ENCODE assay signal across 19 cellular contexts in the genomic region with DNA sequence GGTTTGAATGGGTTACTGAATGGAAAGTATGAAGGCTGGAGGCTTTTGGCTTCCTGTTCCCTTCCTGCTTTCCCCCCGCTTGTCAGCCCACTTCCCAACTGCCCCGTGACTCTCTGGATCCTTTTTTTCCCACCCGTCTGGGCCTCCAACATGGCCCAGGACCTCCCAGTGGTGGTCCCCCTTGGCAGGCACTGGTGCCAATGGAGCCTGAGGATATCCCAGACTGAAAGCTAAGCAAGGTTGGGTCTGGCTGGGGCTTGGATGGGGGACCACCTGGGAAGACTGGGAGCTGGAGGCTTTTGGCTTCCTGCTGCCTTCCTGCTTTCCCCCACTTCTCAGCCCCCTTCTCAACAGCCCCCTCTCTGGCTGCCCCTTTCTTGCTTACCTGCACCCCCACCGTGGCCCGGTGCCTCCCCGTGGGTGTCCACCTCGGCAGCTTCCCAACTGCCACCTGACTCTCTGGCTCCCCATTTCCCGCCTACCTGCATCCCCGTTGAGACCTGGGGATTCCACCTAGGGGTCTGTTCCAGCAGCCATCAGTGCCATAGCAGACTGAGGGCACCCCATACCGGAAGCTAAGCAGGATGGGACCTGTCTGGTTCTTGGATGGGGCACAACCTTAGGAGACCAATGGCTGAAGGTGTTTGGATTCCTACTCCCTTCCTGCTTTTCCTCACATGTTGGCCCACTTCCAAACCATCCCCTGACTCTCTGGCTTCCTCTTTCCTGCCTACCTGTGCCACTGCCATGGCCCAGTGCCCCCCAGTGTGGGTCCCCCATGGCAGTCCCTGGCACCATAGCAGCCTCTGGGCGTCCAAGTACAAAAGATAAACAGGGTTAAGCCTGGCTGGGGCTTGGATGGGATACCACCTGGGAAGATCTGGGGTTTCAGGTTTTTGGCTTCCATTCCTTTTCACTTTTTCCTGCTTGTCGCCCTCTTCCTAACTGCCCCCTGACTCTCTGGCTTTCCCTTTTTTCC.
"Had no signal": no experiment of that assay in that cellular context is flagged by ENCODE, and none has a peak within 500 bp of the region (broad histone marks: within the 10 kb centered on the region; RNA-seq: fewer than 3 reads in every experiment).

No MANE protein-coding gene starts in this region.

- H3K27ac ChIP-seq: gastrocnemius medialis, heart right ventricle, neutrophil, pancreas, prostate gland, testis, tibial nerve had no signal

- H3K9me3 ChIP-seq: gastrocnemius medialis, pancreas, prostate gland, testis had no signal

- H3K4me1 Mint-ChIP-seq: stimulated activated naive B cell treated with anti-CD40 and anti-IgM and Interleukin-4, amounts not matched to agents 10 μg/mL and 1 μg/mL and 100 μg/mL, for 72 hours; stimulated activated naive CD8-positive, alpha-beta T cell treated with anti-CD3 and anti-CD28 coated beads, Interleukin-15, amount 100 ng/mL, for 72 hours had no signal

- H3K4me3 ChIP-seq: gastrocnemius medialis, heart right ventricle, mucosa of descending colon, pancreas, prostate gland, testis, tibial nerve had no signal

- H3K36me3 ChIP-seq: gastrocnemius medialis, heart right ventricle, neutrophil, pancreas, prostate gland, tibial nerve had no signal

- H3K4me1 ChIP-seq: gastrocnemius medialis, heart right ventricle, pancreas, prostate gland, testis, tibial nerve had no signal

- H3K27me3 ChIP-seq: gastrocnemius medialis, heart right ventricle, neutrophil, pancreas, testis, tibial nerve had no signal

- H3K4me3 Mint-ChIP-seq: naive thymus-derived CD8-positive, alpha-beta T cell; stimulated activated naive B cell treated with anti-CD40 and anti-IgM and Interleukin-4, amounts not matched to agents 10 μg/mL and 1 μg/mL and 100 μg/mL, for 72 hours; stimulated activated naive CD8-positive, alpha-beta T cell treated with anti-CD3 and anti-CD28 coated beads, Interleukin-15, amount 100 ng/mL, for 72 hours had no signal

- DNase-seq: effector CD4-positive, alpha-beta T cell; gastrocnemius medialis; heart right ventricle; immature natural killer cell; left colon; mammary epithelial cell; naive thymus-derived CD8-positive, alpha-beta T cell; stimulated activated CD4-positive, alpha-beta T cell treated with anti-CD3 and anti-CD28 coated beads, Interleukin-2, amount 100 ng/mL, for 24 hours; stimulated activated CD4-positive, alpha-beta T cell treated with anti-CD3 and anti-CD28 coated beads, Interleukin-4, amount 100 ng/mL, for 4 hours; stimulated activated naive B cell treated with anti-CD40 and anti-IgM and Interleukin-4, amounts not matched to agents 10 μg/mL and 1 μg/mL and 100 μg/mL, for 72 hours; stimulated activated naive CD8-positive, alpha-beta T cell treated with anti-CD3 and anti-CD28 coated beads, Interleukin-15, amount 100 ng/mL, for 72 hours; testis had no signal

- H3K27ac Mint-ChIP-seq: immature natural killer cell; stimulated activated naive B cell treated with anti-CD40 and anti-IgM and Interleukin-4, amounts not matched to agents 10 μg/mL and 1 μg/mL and 100 μg/mL, for 72 hours had no signal

- FAIRE-seq: colon, keratinocyte, pancreas had no signal

- H3K27me3 Mint-ChIP-seq: stimulated activated naive B cell treated with anti-CD40 and anti-IgM and Interleukin-4, amounts not matched to agents 10 μg/mL and 1 μg/mL and 100 μg/mL, for 72 hours; stimulated activated naive CD8-positive, alpha-beta T cell treated with anti-CD3 and anti-CD28 coated beads, Interleukin-15, amount 100 ng/mL, for 72 hours had no signal
